ENCODE assay signal across 9 cellular contexts in genomic region chr11:122100222-122101080, GRCh38. TPM values are rescaled to one million over a fixed set of nuclear protein-coding genes. Genes with fewer than 3 reads are reported as not detected.
DNase-seq lines count a peak whose midpoint lies in the region; ATAC-seq and TF ChIP-seq lines count a peak whose summit lies in the region.
"Had no signal": no experiment of that assay in that cellular context is flagged by ENCODE, and none has a peak within 500 bp of the region (broad histone marks: within the 10 kb centered on the region; RNA-seq: fewer than 3 reads in every experiment).

No MANE protein-coding gene starts in this region.

- H3K27me3 ChIP-seq in HUES48 (ENCODE audit: control insufficient read depth, insufficient read depth, low read length) (peaks cover 30% of the 10 kb centered on the region), smooth muscle cell (ENCODE audit: low read depth) (no peaks in the 10 kb centered on the region)

- H3K4me1 ChIP-seq in HUES48 (ENCODE audit: control insufficient read depth, insufficient read depth, low read length) (peaks cover 41% of the 10 kb centered on the region), smooth muscle cell (ENCODE audit: low read depth) (peaks cover 31% of the 10 kb centered on the region)

- H3K79me2 ChIP-seq in smooth muscle cell (ENCODE audit: low read depth), result peaks cover 86% of the 10 kb centered on the region

- in situ Hi-C loops in astrocyte of the spinal cord (cut with HindIII; ENCODE audit: low sequenced_read_pairs), result no loop called here

- 5% methylated on average over 31 of the region's 33 CpGs for WGBS in smooth muscle cell (ENCODE audit: low lambda C conversion rate)

- H3F3A ChIP-seq in smooth muscle cell (ENCODE audit: low read depth), result peaks cover 22% of the 10 kb centered on the region

- peak overlapping the region; percentile 31; the same call in 1 of the 2 replicates for H3K9ac ChIP-seq in HUES48 (ENCODE audit: low read depth, low read length)
- H3K9ac ChIP-seq in smooth muscle cell (ENCODE audit: low read depth), result peak overlapping the region; percentile 91

- ATAC-seq in GM18498 (IDR thresholded peaks at IDR 0.05; ENCODE audit: unreplicated experiment), result no peak
- no peak for ATAC-seq in HG03378 (IDR thresholded peaks at IDR 0.05; ENCODE audit: unreplicated experiment)
- ATAC-seq in GM18870 (IDR thresholded peaks at IDR 0.05; ENCODE audit: unreplicated experiment), result no peak

- TF ChIP-seq CTCF in astrocyte of the spinal cord (IDR thresholded peaks at IDR 0.05; ENCODE audit: low read depth, low read length), result no peak
- no peak for TF ChIP-seq CTCF in smooth muscle cell (IDR thresholded peaks at IDR 0.05; ENCODE audit: borderline replicate concordance, insufficient read depth, poor library complexity, severe bottlenecking)

- H3K4me3 ChIP-seq in HUES48 (ENCODE audit: low read depth, low read length) (peak overlapping the region; percentile 66), astrocyte of the spinal cord (ENCODE audit: low read depth, low read length) (peak overlapping the region; percentile 85), smooth muscle cell (peak overlapping the region; percentile 78)

- H3K9me3 ChIP-seq in HUES48 (ENCODE audit: control insufficient read depth, insufficient read depth, low read length) (no peaks in the 10 kb centered on the region), smooth muscle cell (replicated peaks; ENCODE audit: low read depth) (no peaks in the 10 kb centered on the region)

- peaks cover 3% of the 10 kb centered on the region for H4K20me1 ChIP-seq in smooth muscle cell (ENCODE audit: low read depth)

- H3K4me2 ChIP-seq in smooth muscle cell, result peak overlapping the region; percentile 87

- DNase-seq in astrocyte of the spinal cord (ENCODE audit: low read depth, low spot score) (peak; percentile 80), iPS-NIHi7 (ENCODE audit: extremely low spot score) (peak; percentile 54), smooth muscle cell (lab: John Stamatoyannopoulos, UW; ENCODE audit: unreplicated experiment) (no peak), NCI-H82 treated with DMSO at 0.1 percent for 48 hours (lab: John Stamatoyannopoulos, UW; ENCODE audit: unreplicated experiment) (no peak)
- DNase-seq: activated naive CD4-positive, alpha-beta T cell had no signal

- no peak overlapping the region for H3K27ac ChIP-seq in HUES48 (ENCODE audit: low read depth, low read length)
- peak overlapping the region; percentile 94 for H3K27ac ChIP-seq in smooth muscle cell (ENCODE audit: low read depth)

- H3K36me3 ChIP-seq in HUES48 (ENCODE audit: control insufficient read depth, insufficient read depth, low read length) (no peaks in the 10 kb centered on the region), smooth muscle cell (ENCODE audit: low read depth) (no peaks in the 10 kb centered on the region)

- H2AFZ ChIP-seq in smooth muscle cell (ENCODE audit: low read depth), result no peak overlapping the region

RNA-seq across cellular contexts. Expression of gene BLID, which starts 15.6 kb away (rescaled TPM):
- total RNA-seq in smooth muscle cell, result 2.3 and 4.7 TPM in 2 replicates
- 0.18 TPM in 1 of 2 replicates, not detected in the other for polyA plus RNA-seq in smooth muscle cell

Comparison
In these comparisons a context has a peak if more than half of its experiments do, and no peak if none do; other contexts are left out.
1. DNase-seq: peak in astrocyte of the spinal cord (single experiment) and iPS-NIHi7 (single experiment); none in smooth muscle cell (single experiment) and NCI-H82 treated with DMSO at 0.1 percent for 48 hours (single experiment).
2. Peak in every context shown above with its lines, with median percentiles within 50 percentile points of each other: H3K4me3 ChIP-seq.